ENCODE assay signal across 34 cellular contexts in genomic region chr13:50735071-50735470, GRCh38.
"Had no signal": no experiment of that assay in that cellular context is flagged by ENCODE, and none has a peak within 500 bp of the region (broad histone marks: within the 10 kb centered on the region; RNA-seq: fewer than 3 reads in every experiment).

No MANE protein-coding gene starts in this region.

- H3K27me3 ChIP-seq: adrenal gland, body of pancreas, breast epithelium, MG63, SJCRH30 had no signal

- H3K9ac ChIP-seq: SK-N-SH had no signal

- ATAC-seq: activated naive CD4-positive, alpha-beta T cell treated with anti-CD3 and anti-CD28 coated beads, Interleukin-2, amount 50 U/mL, for 72 hours; activated T-cell treated with anti-CD3 and anti-CD28 coated beads, Interleukin-2, amount 50 U/mL, for 4 hours; body of pancreas had no signal

- H3K4me1 ChIP-seq: adrenal gland, body of pancreas, breast epithelium, SJCRH30 had no signal

- DNase-seq: activated B cell treated with CpG ODN at 0.5 μM for 24 hours; activated CD4-positive, alpha-beta memory T cell treated with anti-CD3 and anti-CD28 coated beads for 36 hours; activated CD4-positive, alpha-beta T cell treated with anti-CD3 and anti-CD28 coated beads for 4 hours; activated CD4-positive, alpha-beta T cell treated with anti-CD3 and anti-CD28 coated beads, Interleukin-2, amount 50 U/mL, for 1 hour; activated CD4-positive, CD25-positive, alpha-beta regulatory T cell treated with anti-CD3 and anti-CD28 coated beads, Interleukin-2, amount 50 U/mL, for 72 hours; activated CD8-positive, alpha-beta memory T cell treated with anti-CD3 and anti-CD28 coated beads, Interleukin-2, amount 50 U/mL, for 4 hours; activated gamma-delta T cell treated with Interleukin-2 at 50 U/mL for 16 hours; activated naive CD4-positive, alpha-beta T cell treated with anti-CD3 and anti-CD28 coated beads for 36 hours; activated T-cell treated with anti-CD3 and anti-CD28 coated beads for 4 hours; activated T-cell treated with anti-CD3 and anti-CD28 coated beads, Interleukin-2, amount 50 U/mL, for 4 hours; adrenal gland; body of pancreas; caudate nucleus; cerebellar nuclear complex; Karpas-422; MG63; NCI-H1048; NCI-H1105 treated with DMSO at 0.1 percent for 48 hours; NCI-H1436; NCI-H1694; NCI-H1930; NCI-H2081 treated with DMSO at 0.1 percent for 48 hours; NCI-H345; NCI-H526; NCI-H748 treated with DMSO at 0.1 percent for 48 hours; NK-92 treated with Interleukin-12 subunit alpha and Interleukin-12 subunit beta, amount 100 ng/mL, for 24 hours; PC-9; SHP77; SJCRH30; SK-N-SH had no signal

- H2AFZ ChIP-seq: PC-9 had no signal

- H3K36me3 ChIP-seq: adrenal gland, breast epithelium, MG63, SJCRH30 had no signal

- H3K27ac ChIP-seq: adrenal gland, body of pancreas, breast epithelium, PC-9, RWPE1, SJCRH30, VCaP had no signal

- H3K9me3 ChIP-seq: adrenal gland, body of pancreas, breast epithelium, MG63, SJCRH30, SK-N-SH had no signal

- H3K4me3 ChIP-seq: adrenal gland, body of pancreas, breast epithelium, MG63, PC-9, SJCRH30 had no signal

- H3K4me2 ChIP-seq: PC-9, SK-N-SH had no signal
